8 cellular contexts compared by ENCODE assay signal in the genomic region with DNA sequence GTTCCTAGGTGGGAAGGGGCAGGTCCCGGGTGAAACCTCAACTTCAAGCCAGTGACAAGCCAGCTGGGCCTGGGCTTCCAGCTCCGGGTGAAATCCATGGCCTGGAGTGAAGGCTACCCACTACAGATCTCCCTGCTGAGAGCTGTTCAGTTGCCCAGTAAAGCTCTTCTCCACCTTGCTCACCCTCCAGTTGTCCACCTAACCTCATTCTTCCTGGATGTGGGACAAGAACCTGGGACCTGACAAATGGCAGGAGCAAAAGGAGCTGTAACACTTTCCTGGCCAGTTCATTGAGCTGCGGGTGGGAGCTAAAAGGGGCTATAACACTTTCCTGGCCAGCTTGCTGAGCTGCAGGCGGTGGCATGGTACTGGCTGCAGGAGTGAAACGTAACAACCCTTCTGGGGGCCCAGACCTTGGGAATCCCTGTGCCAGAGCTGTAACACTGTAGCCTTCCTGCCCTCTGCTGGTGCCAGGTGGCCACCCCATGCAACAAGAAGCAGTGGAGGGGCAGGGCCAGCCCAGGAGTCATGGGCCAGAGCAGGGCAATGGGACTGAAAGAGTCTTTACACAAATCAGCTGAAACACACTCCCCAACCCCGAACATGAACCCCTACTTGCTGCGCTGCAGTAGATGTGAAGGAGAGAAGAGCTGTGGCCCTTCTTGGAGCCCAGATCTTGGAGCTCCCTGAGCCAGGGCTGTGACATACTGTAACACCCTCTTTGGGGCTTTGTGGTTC. TPM values are rescaled to one million over a fixed set of nuclear protein-coding genes. Genes with fewer than 3 reads are reported as not detected.
A peak's percentile ranks its signal among the peaks of the same experiment; 100 is the strongest.
DNase-seq lines count a peak whose midpoint lies in the region; ATAC-seq and TF ChIP-seq lines count a peak whose summit lies in the region.

No MANE protein-coding gene starts in this region.

- H3K4me3 ChIP-seq in liver (ENCODE audit: low read depth in 1 of 3, low read length in 3 of 3) (no peak overlapping the region), psoas muscle (no peak overlapping the region), esophagus muscularis mucosa (no peak overlapping the region)

- H3K4me3 Mint-ChIP-seq in activated CD4-positive, alpha-beta T cell treated with anti-CD3 and anti-CD28 coated beads, Interleukin-2, amount 10 ng/mL, durations not matched to agents 24 days and 14 days: no peak overlapping the region
- no peak overlapping the region for H3K4me3 Mint-ChIP-seq in T-helper 2 cell treated with Interferon-gamma antibody and Interleukin-4, amounts not matched to agents 5 μg/mL and 100 μg/mL, for 36 hours

- TF ChIP-seq CTCF in liver (IDR thresholded peaks at IDR 0.05; ENCODE audit: low read depth, low read length, missing input control) (peak; percentile 29), psoas muscle (IDR thresholded peaks at IDR 0.05) (no peak), esophagus muscularis mucosa (IDR thresholded peaks at IDR 0.05) (no peak)

- H3K4me1 ChIP-seq in liver (ENCODE audit: control insufficient read depth in 4 of 4, insufficient read depth in 4 of 4, low read length in 3 of 4) (peaks cover 0 to 9% (median 5%) of the 10 kb centered on the region in 4 donors), psoas muscle (peaks cover 8% of the 10 kb centered on the region), esophagus muscularis mucosa (peaks cover 6 to 12% (median 11%) of the 10 kb centered on the region in 4 donors)

- H3K27me3 ChIP-seq in liver (ENCODE audit: control insufficient read depth in 4 of 4, insufficient read depth in 4 of 4, low read length in 3 of 4) (no peaks in the 10 kb centered on the region), psoas muscle (ENCODE audit: insufficient read depth in 3 of 3, low read length in 2 of 3) (peaks cover 0 to 13% (median 0%) of the 10 kb centered on the region in 3 donors), esophagus muscularis mucosa (peaks cover 0 to 8% (median 0%) of the 10 kb centered on the region in 4 donors)

- peaks cover 1% of the 10 kb centered on the region for H3K27me3 Mint-ChIP-seq in activated CD4-positive, alpha-beta T cell treated with anti-CD3 and anti-CD28 coated beads, Interleukin-2, amount 10 ng/mL, durations not matched to agents 24 days and 14 days
- no peaks in the 10 kb centered on the region for H3K27me3 Mint-ChIP-seq in T-helper 2 cell treated with Interferon-gamma antibody and Interleukin-4, amounts not matched to agents 5 μg/mL and 100 μg/mL, for 36 hours (ENCODE audit: low read depth)

- H3K9ac ChIP-seq in liver (ENCODE audit: low read depth in 1 of 2, low read length in 2 of 2): no peak overlapping the region

- ATAC-seq in psoas muscle (no peak), HG02678 (IDR thresholded peaks at IDR 0.05; ENCODE audit: unreplicated experiment) (no peak)

- peaks cover 4% of the 10 kb centered on the region for H3K4me1 Mint-ChIP-seq in activated CD4-positive, alpha-beta T cell treated with anti-CD3 and anti-CD28 coated beads, Interleukin-2, amount 10 ng/mL, durations not matched to agents 24 days and 14 days
- H3K4me1 Mint-ChIP-seq in T-helper 2 cell treated with Interferon-gamma antibody and Interleukin-4, amounts not matched to agents 5 μg/mL and 100 μg/mL, for 36 hours (ENCODE audit: low read depth): no peaks in the 10 kb centered on the region

- peak; percentile 52 for DNase-seq in EL
- DNase-seq in HUDEP-2 (lab: John Stamatoyannopoulos, UW; ENCODE audit: unreplicated experiment in 76 of 76): peak in 54 of 76 experiments; percentile 18 to 77 (median 46)
- peak; percentile 72 for DNase-seq in activated CD4-positive, alpha-beta T cell treated with anti-CD3 and anti-CD28 coated beads, Interleukin-2, amount 10 ng/mL, durations not matched to agents 24 days and 14 days
- DNase-seq in psoas muscle: no peak
- no peak for DNase-seq in esophagus muscularis mucosa (ENCODE audit: extremely low spot score)
- no peak for DNase-seq in T-helper 2 cell treated with Interferon-gamma antibody and Interleukin-4, amounts not matched to agents 5 μg/mL and 100 μg/mL, for 36 hours (ENCODE audit: low spot score)

- no peaks in the 10 kb centered on the region for H3K36me3 Mint-ChIP-seq in activated CD4-positive, alpha-beta T cell treated with anti-CD3 and anti-CD28 coated beads, Interleukin-2, amount 10 ng/mL, durations not matched to agents 24 days and 14 days (ENCODE audit: low read depth)
- no peaks in the 10 kb centered on the region for H3K36me3 Mint-ChIP-seq in T-helper 2 cell treated with Interferon-gamma antibody and Interleukin-4, amounts not matched to agents 5 μg/mL and 100 μg/mL, for 36 hours (ENCODE audit: low read depth)

- H3K9me3 Mint-ChIP-seq in activated CD4-positive, alpha-beta T cell treated with anti-CD3 and anti-CD28 coated beads, Interleukin-2, amount 10 ng/mL, durations not matched to agents 24 days and 14 days: no peaks in the 10 kb centered on the region
- no peaks in the 10 kb centered on the region for H3K9me3 Mint-ChIP-seq in T-helper 2 cell treated with Interferon-gamma antibody and Interleukin-4, amounts not matched to agents 5 μg/mL and 100 μg/mL, for 36 hours

- no peak overlapping the region for H3K27ac Mint-ChIP-seq in activated CD4-positive, alpha-beta T cell treated with anti-CD3 and anti-CD28 coated beads, Interleukin-2, amount 10 ng/mL, durations not matched to agents 24 days and 14 days
- no peak overlapping the region for H3K27ac Mint-ChIP-seq in T-helper 2 cell treated with Interferon-gamma antibody and Interleukin-4, amounts not matched to agents 5 μg/mL and 100 μg/mL, for 36 hours

- 91% methylated on average over 7 of the region's 7 CpGs for WGBS in liver
- 76 to 83% (median 76%) methylated on average over 7 of the region's 7 CpGs for WGBS in psoas muscle, 3 donors
- WGBS in esophagus muscularis mucosa: 72% methylated on average over 5 of the region's 7 CpGs

- intact Hi-C loops in activated CD4-positive, alpha-beta T cell treated with anti-CD3 and anti-CD28 coated beads, Interleukin-2, amount 10 ng/mL, durations not matched to agents 24 days and 14 days (cut with micrococcal nuclease): no loop called here
- intact Hi-C loops in psoas muscle (cut with DNase I): loop anchor here (5.0 to 10.0 kb wide), 3 partner anchors 88 to 638 kb away; no protein-coding TSS in a partner anchor
- intact Hi-C loops in esophagus muscularis mucosa (cut with DNase I): loop anchor here (10.0 kb wide), 1 partner anchor 648 kb away; a partner anchor contains a TSS

- H3K27ac ChIP-seq in liver (ENCODE audit: low read depth in 1 of 2, low read length in 2 of 2) (no peak overlapping the region), psoas muscle (no peak overlapping the region), esophagus muscularis mucosa (replicated peaks in 1 of 4) (no peak overlapping the region)

- no peak for TF ChIP-seq POLR2A in esophagus muscularis mucosa (IDR thresholded peaks at IDR 0.05; ENCODE audit: low read depth)

- H3K9me3 ChIP-seq in liver (ENCODE audit: control insufficient read depth in 4 of 4, low read length in 3 of 4): no peaks in the 10 kb centered on the region
- H3K9me3 ChIP-seq in psoas muscle: no peaks in the 10 kb centered on the region
- no peaks in the 10 kb centered on the region for H3K9me3 ChIP-seq in esophagus muscularis mucosa

- TF ChIP-seq RAD21 in liver (IDR thresholded peaks at IDR 0.05): peak in 1 of 2 donors; percentile 66

- H3K36me3 ChIP-seq in liver (ENCODE audit: control insufficient read depth in 4 of 4, insufficient read depth in 3 of 4, low read depth in 1 of 4, low read length in 3 of 4): no peaks in the 10 kb centered on the region
- no peaks in the 10 kb centered on the region for H3K36me3 ChIP-seq in psoas muscle (ENCODE audit: insufficient read depth in 1 of 2, low read depth in 1 of 2)
- H3K36me3 ChIP-seq in esophagus muscularis mucosa: no peaks in the 10 kb centered on the region

- TF ChIP-seq EP300 in esophagus muscularis mucosa (IDR thresholded peaks at IDR 0.05): no peak

TF ChIP-seq in liver, 16 proteins besides CTCF, POLR2A, EP300 and RAD21 (continues in another document):
- TF ChIP-seq FOXA1 (IDR thresholded peaks at IDR 0.05) (no peak), HNF4G (IDR thresholded peaks at IDR 0.05) (no peak), JUND (IDR thresholded peaks at IDR 0.05) (no peak), GABPA (IDR thresholded peaks at IDR 0.05 in 1 of 2, conservative IDR thresholded peaks at IDR 0.05 in 1 of 2) (no peak), TAF1 (conservative IDR thresholded peaks at IDR 0.05) (no peak), FOXA2 (IDR thresholded peaks at IDR 0.05) (no peak), HNF4A (conservative IDR thresholded peaks at IDR 0.05) (no peak), SP1 (IDR thresholded peaks at IDR 0.05) (no peak)
- TF ChIP-seq, protein P1, sequence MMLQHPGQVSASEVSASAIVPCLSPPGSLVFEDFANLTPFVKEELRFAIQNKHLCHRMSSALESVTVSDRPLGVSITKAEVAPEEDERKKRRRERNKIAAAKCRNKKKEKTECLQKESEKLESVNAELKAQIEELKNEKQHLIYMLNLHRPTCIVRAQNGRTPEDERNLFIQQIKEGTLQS (IDR thresholded peaks at IDR 0.05): no peak
- TF ChIP-seq, protein P2, sequence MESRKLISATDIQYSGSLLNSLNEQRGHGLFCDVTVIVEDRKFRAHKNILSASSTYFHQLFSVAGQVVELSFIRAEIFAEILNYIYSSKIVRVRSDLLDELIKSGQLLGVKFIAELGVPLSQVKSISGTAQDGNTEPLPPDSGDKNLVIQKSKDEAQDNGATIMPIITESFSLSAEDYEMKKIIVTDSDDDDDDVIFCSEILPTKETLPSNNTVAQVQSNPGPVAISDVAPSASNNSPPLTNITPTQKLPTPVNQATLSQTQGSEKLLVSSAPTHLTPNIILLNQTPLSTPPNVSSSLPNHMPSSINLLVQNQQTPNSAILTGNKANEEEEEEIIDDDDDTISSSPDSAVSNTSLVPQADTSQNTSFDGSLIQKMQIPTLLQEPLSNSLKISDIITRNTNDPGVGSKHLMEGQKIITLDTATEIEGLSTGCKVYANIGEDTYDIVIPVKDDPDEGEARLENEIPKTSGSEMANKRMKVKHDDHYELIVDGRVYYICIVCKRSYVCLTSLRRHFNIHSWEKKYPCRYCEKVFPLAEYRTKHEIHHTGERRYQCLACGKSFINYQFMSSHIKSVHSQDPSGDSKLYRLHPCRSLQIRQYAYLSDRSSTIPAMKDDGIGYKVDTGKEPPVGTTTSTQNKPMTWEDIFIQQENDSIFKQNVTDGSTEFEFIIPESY (IDR thresholded peaks at IDR 0.05): no peak

RNA-seq across cellular contexts. Expression of a gene that starts 3.6 kb away (rescaled TPM):
- 8.5 and 8.9 TPM in 2 replicates for total RNA-seq in activated CD4-positive, alpha-beta T cell treated with anti-CD3 and anti-CD28 coated beads, Interleukin-2, amount 10 ng/mL, durations not matched to agents 24 days and 14 days
- 10 to 100 TPM; 12.1 to 17.4 TPM for total RNA-seq in liver
- 1 to 10 TPM; 5.6 to 9.2 TPM for polyA plus RNA-seq in liver
- total RNA-seq in psoas muscle: 10 to 100 TPM; 55.2 to 79.9 (median 59.5) TPM
- polyA plus RNA-seq in psoas muscle: 10 to 100 TPM; 24.0 to 79.4 (median 40.8) TPM
- 10 to 100 TPM; 33.8 to 49.3 (median 35.8) TPM for total RNA-seq in esophagus muscularis mucosa

RNA-seq across cellular contexts. Expression of a gene that starts 33.4 kb away (rescaled TPM):
- total RNA-seq in activated CD4-positive, alpha-beta T cell treated with anti-CD3 and anti-CD28 coated beads, Interleukin-2, amount 10 ng/mL, durations not matched to agents 24 days and 14 days: 33.6 and 34.4 TPM in 2 replicates
- total RNA-seq in liver (10 to 100 TPM in 1 of 2 donors, 1 to 10 TPM in 1; 9.9 to 82.3 TPM), psoas muscle (1 to 10 TPM; 7.1 to 9.3 (median 8.6) TPM), esophagus muscularis mucosa (10 to 100 TPM; 16.1 to 24.9 (median 18.8) TPM)
- polyA plus RNA-seq in liver (10 to 100 TPM; 10.3 to 24.1 TPM), psoas muscle (1 to 10 TPM; 4.1 to 7.8 (median 6.2) TPM)

Comparison
In these comparisons a context has a peak if more than half of its experiments do, and no peak if none do; other contexts are left out.
1. DNase-seq: peak in EL (single experiment), HUDEP-2 (54 of 76) and activated CD4-positive, alpha-beta T cell treated with anti-CD3 and anti-CD28 coated beads, Interleukin-2, amount 10 ng/mL, durations not matched to agents 24 days and 14 days (single experiment); none in psoas muscle (0 of 2), esophagus muscularis mucosa (single experiment) and T-helper 2 cell treated with Interferon-gamma antibody and Interleukin-4, amounts not matched to agents 5 μg/mL and 100 μg/mL, for 36 hours (single experiment).